In the genomic region with DNA sequence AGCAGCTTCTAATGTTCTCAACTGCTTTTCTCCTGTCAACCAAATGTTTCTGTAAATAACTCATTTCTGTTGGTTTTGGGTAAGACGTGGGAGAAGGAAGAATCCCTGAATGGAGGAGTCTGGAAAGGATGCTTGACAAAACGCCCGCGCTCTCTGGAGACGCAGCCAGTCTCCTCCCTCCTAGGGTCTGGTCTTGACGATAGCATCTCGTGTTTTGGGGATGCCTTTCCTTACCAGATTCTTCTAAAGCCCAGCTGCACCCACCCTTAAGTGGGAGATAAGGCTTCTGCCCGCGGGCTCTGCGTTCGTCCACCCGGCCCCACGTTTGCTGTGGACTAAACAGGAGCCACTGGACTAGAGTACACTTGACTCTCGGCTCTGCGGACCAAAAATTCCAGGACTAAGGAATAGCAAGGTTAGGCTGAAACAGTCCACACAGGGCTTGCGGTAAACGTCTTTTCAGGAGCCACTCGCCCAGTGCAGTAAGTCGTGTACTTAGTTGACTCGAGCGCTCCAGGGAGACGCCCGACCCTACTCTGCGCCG, we compare ENCODE assay signal across 8 cellular contexts. TPM values are rescaled to one million over a fixed set of nuclear protein-coding genes. Genes with fewer than 3 reads are reported as not detected.
DNase-seq lines count a peak whose midpoint lies in the region; ATAC-seq and TF ChIP-seq lines count a peak whose summit lies in the region.

No MANE protein-coding gene starts in this region.

- H3K4me3 Mint-ChIP-seq in mesothelial cell of epicardium, result peak overlapping the region; percentile 89

- H3K9me3 Mint-ChIP-seq in mesothelial cell of epicardium, result no peaks in the 10 kb centered on the region

- H3K27me3 ChIP-seq in A673 (replicated peaks; ENCODE audit: insufficient read depth, low read depth, low read length, poor library complexity) (no peaks in the 10 kb centered on the region), NT2/D1 (ENCODE audit: insufficient read depth, insufficient read length) (peaks cover 15% of the 10 kb centered on the region), upper lobe of right lung (no peaks in the 10 kb centered on the region)
- no peaks in the 10 kb centered on the region for H3K27me3 ChIP-seq in effector memory CD4-positive, alpha-beta T cell (replicated peaks; ENCODE audit: control insufficient read depth, insufficient read depth, low read length, poor library complexity, severe bottlenecking)

- no peaks in the 10 kb centered on the region for H3K27me3 Mint-ChIP-seq in mesothelial cell of epicardium (ENCODE audit: low read depth)

- H3K36me3 Mint-ChIP-seq in mesothelial cell of epicardium, result peaks cover 16% of the 10 kb centered on the region

- H3K4me1 ChIP-seq in A673 (ENCODE audit: insufficient read depth, low read length, poor library complexity, severe bottlenecking) (peaks cover 6% of the 10 kb centered on the region), NT2/D1 (ENCODE audit: insufficient read depth, insufficient read length) (no peaks in the 10 kb centered on the region), upper lobe of right lung (peaks cover 15% of the 10 kb centered on the region)
- H3K4me1 ChIP-seq in effector memory CD4-positive, alpha-beta T cell (ENCODE audit: control insufficient read depth, insufficient read depth, low read length, poor library complexity, severe bottlenecking), result peaks cover 3% of the 10 kb centered on the region

- CTCF ChIA-PET in A673 (lab: Charles Lee), result no interaction called here

- ATAC-seq in upper lobe of right lung, result no peak
- no peak for ATAC-seq in GM21529 (IDR thresholded peaks at IDR 0.05; ENCODE audit: unreplicated experiment)
- ATAC-seq in GM18873 (IDR thresholded peaks at IDR 0.05; ENCODE audit: low FRiP score, unreplicated experiment), result no peak
- no peak for ATAC-seq in GM19467 (IDR thresholded peaks at IDR 0.05; ENCODE audit: unreplicated experiment)

- peaks cover 33% of the 10 kb centered on the region for H3K4me1 Mint-ChIP-seq in mesothelial cell of epicardium

- intact Hi-C loops in A673 (cut with micrococcal nuclease; ENCODE audit: unreplicated experiment), result no loop called here
- intact Hi-C loops in upper lobe of right lung (cut with DNase I), result no loop called here

- peak; percentile 41 for DNase-seq in A673 (ENCODE audit: low spot score)
- DNase-seq in NT2/D1 (ENCODE audit: low read depth, low spot score), result no peak
- no peak for DNase-seq in effector memory CD4-positive, alpha-beta T cell
- DNase-seq in mesothelial cell of epicardium (ENCODE audit: low spot score in 2 of 2, unreplicated experiment in 2 of 2), result no peak
- DNase-seq in upper lobe of right lung, result no peak

- no peak overlapping the region for H3K27ac ChIP-seq in A673 (ENCODE audit: low read depth, low read length, poor library complexity, severe bottlenecking)
- peak overlapping the region; percentile 30 for H3K27ac ChIP-seq in effector memory CD4-positive, alpha-beta T cell (ENCODE audit: insufficient read depth, low read length, poor library complexity, severe bottlenecking)
- H3K27ac ChIP-seq in upper lobe of right lung, result peak overlapping the region; percentile 95

- no TSS peak for BruUV-seq in A673 (replicated peaks; lab: Mats Ljungman, UMichigan)

- peak overlapping the region; percentile 24 for H3K9ac ChIP-seq in NT2/D1 (ENCODE audit: insufficient read length, low read depth)

- H3K4me3 ChIP-seq in A673 (ENCODE audit: low read depth, low read length, poor library complexity, severe bottlenecking) (peak overlapping the region; percentile 77), NT2/D1 (ENCODE audit: insufficient read length, low read depth) (peak overlapping the region; percentile 79), upper lobe of right lung (peak overlapping the region; percentile 82)
- H3K4me3 ChIP-seq in effector memory CD4-positive, alpha-beta T cell (ENCODE audit: insufficient read depth, low read depth, low read length, poor library complexity, severe bottlenecking), result peak overlapping the region; percentile 70

- H3K27ac Mint-ChIP-seq in mesothelial cell of epicardium, result peak overlapping the region; percentile 95

- no peak for TF ChIP-seq CTCF in A673 (conservative IDR thresholded peaks at IDR 0.05; ENCODE audit: low read depth, low read length)
- TF ChIP-seq CTCF in mesothelial cell of epicardium (IDR thresholded peaks at IDR 0.05; ENCODE audit: unreplicated experiment), result no peak
- TF ChIP-seq CTCF in upper lobe of right lung (IDR thresholded peaks at IDR 0.05), result no peak

- no peaks in the 10 kb centered on the region for H3K9me3 ChIP-seq in A673 (ENCODE audit: low read depth, low read length, poor library complexity, severe bottlenecking)
- no peaks in the 10 kb centered on the region for H3K9me3 ChIP-seq in NT2/D1 (ENCODE audit: insufficient read depth, low read length)
- no peaks in the 10 kb centered on the region for H3K9me3 ChIP-seq in effector memory CD4-positive, alpha-beta T cell (ENCODE audit: control insufficient read depth, low read length)
- H3K9me3 ChIP-seq in upper lobe of right lung, result no peaks in the 10 kb centered on the region

- POLR2A ChIA-PET in A673 (lab: Charles Lee; ENCODE audit: low non-redundant PET), result no interaction called here

- H3K36me3 ChIP-seq in A673 (ENCODE audit: insufficient read depth, low read length, poor library complexity, severe bottlenecking) (no peaks in the 10 kb centered on the region), NT2/D1 (ENCODE audit: insufficient read depth, insufficient read length, low read length) (peaks cover 30% of the 10 kb centered on the region), upper lobe of right lung (peaks cover 27% of the 10 kb centered on the region)
- H3K36me3 ChIP-seq in effector memory CD4-positive, alpha-beta T cell (ENCODE audit: control insufficient read depth, insufficient read depth, low read length), result no peaks in the 10 kb centered on the region

RNA-seq across cellular contexts. Expression of gene CTSL, which starts 0.5 kb away (rescaled TPM):
- total RNA-seq in A673 (2021), result 17.0 and 21.0 TPM in 2 replicates
- 85.9 to 90.5 TPM (median 86.2 TPM) in 3 replicates for total RNA-seq in mesothelial cell of epicardium
- 146 TPM for total RNA-seq in upper lobe of right lung
